In genomic region chr1:21839337-21840037, GRCh38 we compare ENCODE assay signal across 22 cellular contexts. TPM values are rescaled to one million over a fixed set of nuclear protein-coding genes. Genes with fewer than 3 reads are reported as not detected.
DNase-seq lines count a peak whose midpoint lies in the region; ATAC-seq, FAIRE-seq and TF ChIP-seq lines count a peak whose summit lies in the region.
"Had no signal": no experiment of that assay in that cellular context is flagged by ENCODE, and none has a peak within 500 bp of the region (broad histone marks: within the 10 kb centered on the region; RNA-seq: fewer than 3 reads in every experiment).

No MANE protein-coding gene starts in this region.

- H3K9me3 Mint-ChIP-seq in MCF 10A (ENCODE audit: unreplicated experiment), result peaks cover 9% of the 10 kb centered on the region
- H3K9me3 Mint-ChIP-seq: CD4-positive, alpha-beta T cell had no signal

- H3K27me3 ChIP-seq in mammary epithelial cell (ENCODE audit: insufficient read depth, low read length) (no peaks in the 10 kb centered on the region), RWPE2 (ENCODE audit: insufficient read depth, poor library complexity, severe bottlenecking) (no peaks in the 10 kb centered on the region), endothelial cell of umbilical vein (ENCODE audit: control insufficient read depth in 2 of 2, insufficient read depth in 2 of 2, low read length in 2 of 2) (no peaks in the 10 kb centered on the region), osteoblast (ENCODE audit: insufficient read depth, low read length) (no peaks in the 10 kb centered on the region), aorta (ENCODE audit: control insufficient read depth in 1 of 2, insufficient read depth in 2 of 2, low read length in 1 of 2) (no peaks in the 10 kb centered on the region)

- no peaks in the 10 kb centered on the region for H3K79me2 ChIP-seq in mammary epithelial cell (ENCODE audit: insufficient read depth, low read length)
- H3K79me2 ChIP-seq in endothelial cell of umbilical vein (ENCODE audit: control insufficient read depth, insufficient read depth, low read length), result peaks cover 23% of the 10 kb centered on the region
- H3K79me2 ChIP-seq in osteoblast (ENCODE audit: insufficient read depth, low read length), result no peaks in the 10 kb centered on the region

- TF ChIP-seq CTCF in mammary epithelial cell (conservative IDR thresholded peaks at IDR 0.05 in 1 of 2, IDR thresholded peaks at IDR 0.05 in 1 of 2; ENCODE audit: extremely low read depth in 1 of 2, insufficient read depth in 1 of 2, low read depth in 1 of 2, low read length in 2 of 2) (no peak), MCF 10A (IDR thresholded peaks at IDR 0.05; ENCODE audit: unreplicated experiment) (no peak), RWPE2 (IDR thresholded peaks at IDR 0.05; ENCODE audit: poor library complexity, severe bottlenecking) (no peak), endothelial cell of umbilical vein (IDR thresholded peaks at IDR 0.05; ENCODE audit: extremely low read depth in 1 of 2, insufficient read depth in 1 of 2, low read depth in 1 of 2, low read length in 2 of 2) (no peak), osteoblast (IDR thresholded peaks at IDR 0.05; ENCODE audit: extremely low read depth, low read depth, low read length) (no peak)

- peaks cover 20% of the 10 kb centered on the region for H3K36me3 ChIP-seq in mammary epithelial cell (ENCODE audit: insufficient read depth, low read length)
- peaks cover 36% of the 10 kb centered on the region for H3K36me3 ChIP-seq in RWPE2 (ENCODE audit: low read depth)
- H3K36me3 ChIP-seq in endothelial cell of umbilical vein (ENCODE audit: control insufficient read depth in 2 of 2, extremely low read depth in 1 of 2, insufficient read depth in 2 of 2, low read length in 2 of 2), result peaks cover 68 to 83% of the 10 kb centered on the region in 2 experiments
- H3K36me3 ChIP-seq in osteoblast (ENCODE audit: insufficient read depth, low read length), result peaks cover 90% of the 10 kb centered on the region
- peaks cover 0 to 26% of the 10 kb centered on the region in 2 donors for H3K36me3 ChIP-seq in aorta (ENCODE audit: control insufficient read depth in 1 of 2, insufficient read depth in 2 of 2, low read length in 1 of 2)

- no peaks in the 10 kb centered on the region for H3K27me3 Mint-ChIP-seq in MCF 10A (ENCODE audit: insufficient read depth, unreplicated experiment)
- H3K27me3 Mint-ChIP-seq: CD4-positive, alpha-beta T cell had no signal

- WGBS in mammary epithelial cell (ENCODE audit: low coverage, missing lambda C conversion rate), result 97% methylated on average over 12 of the region's 19 CpGs
- WGBS in aorta, 2 donors, result 90 to 92% methylated on average over 19 of the region's 19 CpGs

- no peak overlapping the region for H2AFZ ChIP-seq in mammary epithelial cell (ENCODE audit: low read depth, low read length)
- H2AFZ ChIP-seq in endothelial cell of umbilical vein (ENCODE audit: low read depth, low read length), result no peak overlapping the region
- no peak overlapping the region for H2AFZ ChIP-seq in osteoblast (ENCODE audit: low read length)

- CTCF ChIA-PET in mammary epithelial cell (lab: Charles Lee; ENCODE audit: low non-redundant PET) (no interaction called here), MCF 10A (lab: Yijun Ruan, JAX) (interaction anchor here (0.6 to 1.0 kb wide), 2 partner anchors 23 to 130 kb away, joined by 3 to 5 read pairs; no protein-coding TSS in a partner anchor), endothelial cell of umbilical vein (lab: Charles Lee) (no interaction called here)

- no peak overlapping the region for H3K4me3 Mint-ChIP-seq in MCF 10A (ENCODE audit: unreplicated experiment)
- H3K4me3 Mint-ChIP-seq: CD4-positive, alpha-beta T cell had no signal

- H3K9me1 ChIP-seq in endothelial cell of umbilical vein (replicated peaks; ENCODE audit: control insufficient read depth, extremely low read depth, insufficient read depth, low read length), result no peaks in the 10 kb centered on the region

- peak; percentile 61 for TF ChIP-seq POLR2A in endothelial cell of umbilical vein (IDR thresholded peaks at IDR 0.05; ENCODE audit: low read depth, low read length)

- POLR2A ChIA-PET in MCF 10A (lab: Yijun Ruan, JAX) (no interaction called here), endothelial cell of umbilical vein (lab: Charles Lee) (interaction anchor here (0.6 kb wide), 1 partner anchor 140 kb away, joined by 3 read pairs; no protein-coding TSS in a partner anchor)

- H3K4me2 ChIP-seq in mammary epithelial cell (ENCODE audit: insufficient read depth, low read depth, low read length), result no peak overlapping the region
- H3K4me2 ChIP-seq in endothelial cell of umbilical vein (ENCODE audit: insufficient read depth, low read length), result no peak overlapping the region
- H3K4me2 ChIP-seq in osteoblast (ENCODE audit: insufficient read depth, low read length), result no peak overlapping the region
- H3K4me2 ChIP-seq: A549 had no signal

- no peak for ATAC-seq in RWPE2 (ENCODE audit: low read depth)
- no peak for ATAC-seq in aorta (ENCODE audit: low FRiP score)
- ATAC-seq: A549, HCT116 had no signal

- H3K27ac ChIP-seq in mammary epithelial cell (ENCODE audit: insufficient read depth, low read depth, low read length) (no peak overlapping the region), RWPE2 (ENCODE audit: poor library complexity, severe bottlenecking) (no peak overlapping the region), endothelial cell of umbilical vein (ENCODE audit: insufficient read depth, low read depth, low read length) (no peak overlapping the region), osteoblast (ENCODE audit: low read depth, low read length) (no peak overlapping the region), aorta (ENCODE audit: low read depth in 1 of 2, low read length in 2 of 2) (no peak overlapping the region)
- H3K27ac ChIP-seq: 22Rv1, A549, C4-2B had no signal

- FAIRE-seq in endothelial cell of umbilical vein (lab: Jason Lieb, UNC), result no peak
- FAIRE-seq: A549, D721Med, G401.6, GM12891, HTR-8/SVneo had no signal

- dilution Hi-C loops in mammary epithelial cell (cut with HindIII; ENCODE audit: low sequenced_read_pairs), result loop anchor here (5.0 to 10.0 kb wide), 3 partner anchors 48 to 125 kb away; partner anchors contain the start of gene HSPG2
- dilution Hi-C loops in endothelial cell of umbilical vein (cut with MboI; ENCODE audit: extremely low pct_ligation_motif_present, low sequenced_read_pairs), result no loop called here

- BruUV-seq in mammary epithelial cell (replicated peaks; lab: Mats Ljungman, UMichigan), result TSS peak; percentile 70
- BruUV-seq in MCF 10A (replicated peaks; lab: Mats Ljungman, UMichigan), result no TSS peak
- TSS peak; percentile 63 for BruUV-seq in endothelial cell of umbilical vein (replicated peaks; lab: Mats Ljungman, UMichigan)

- peaks cover 82% of the 10 kb centered on the region for H3K36me3 Mint-ChIP-seq in MCF 10A (ENCODE audit: insufficient read depth, unreplicated experiment)

- H3K9ac ChIP-seq in mammary epithelial cell (ENCODE audit: insufficient read depth, low read length) (no peak overlapping the region), endothelial cell of umbilical vein (replicated peaks; ENCODE audit: extremely low read depth, insufficient read depth, low read length) (no peak overlapping the region)

- intact Hi-C loops in mammary epithelial cell (cut with micrococcal nuclease), result loop anchor here (10.0 kb wide), 1 partner anchor 55 kb away; the partner anchor contains the start of gene USP48
- intact Hi-C loops in MCF 10A (cut with micrococcal nuclease), result no loop called here
- intact Hi-C loops in endothelial cell of umbilical vein (cut with micrococcal nuclease), result no loop called here
- intact Hi-C loops in aorta (cut with DNase I), result no loop called here

- no peaks in the 10 kb centered on the region for H3K9me3 ChIP-seq in mammary epithelial cell (replicated peaks; ENCODE audit: insufficient read depth, low read length)
- H3K9me3 ChIP-seq in RWPE2 (ENCODE audit: severe bottlenecking), result no peaks in the 10 kb centered on the region
- H3K9me3 ChIP-seq in endothelial cell of umbilical vein (replicated peaks; ENCODE audit: control insufficient read depth, insufficient read depth, low read length), result no peaks in the 10 kb centered on the region
- no peaks in the 10 kb centered on the region for H3K9me3 ChIP-seq in osteoblast (ENCODE audit: low read depth, low read length)
- H3K9me3 ChIP-seq in aorta (ENCODE audit: control insufficient read depth, low read length), result no peaks in the 10 kb centered on the region
- H3K9me3 ChIP-seq: Caco-2 had no signal

- no peak overlapping the region for H3K27ac Mint-ChIP-seq in MCF 10A (ENCODE audit: low read depth, unreplicated experiment)
- H3K27ac Mint-ChIP-seq: CD4-positive, alpha-beta T cell had no signal

- no peaks in the 10 kb centered on the region for H3K4me1 Mint-ChIP-seq in MCF 10A (ENCODE audit: insufficient read depth, unreplicated experiment)

- no peak for DNase-seq in mammary epithelial cell
- no peak for DNase-seq in MCF 10A (ENCODE audit: unreplicated experiment)
- peak; percentile 61 for DNase-seq in RWPE2 (ENCODE audit: low spot score)
- DNase-seq in endothelial cell of umbilical vein (ENCODE audit: low read depth, low spot score), result no peak
- DNase-seq in osteoblast (ENCODE audit: insufficient read length, low spot score, missing footprints), result peak; percentile 76
- no peak for DNase-seq in NCI-H2196 (lab: John Stamatoyannopoulos, UW; ENCODE audit: unreplicated experiment)
- DNase-seq in GM19238 (ENCODE audit: insufficient read length, low spot score), result no peak
- DNase-seq in aorta, result no peak
- DNase-seq: AML-193; Caco-2; CD4-positive, alpha-beta T cell; GOT3; H7 had no signal

- H3K4me3 ChIP-seq in mammary epithelial cell (replicated peaks in 1 of 3; ENCODE audit: insufficient read depth in 1 of 3, low read depth in 2 of 3, low read length in 3 of 3), result no peak overlapping the region
- H3K4me3 ChIP-seq in RWPE2 (ENCODE audit: severe bottlenecking), result no peak overlapping the region
- H3K4me3 ChIP-seq in endothelial cell of umbilical vein (replicated peaks in 1 of 3; ENCODE audit: insufficient read depth in 1 of 3, low read depth in 1 of 3, low read length in 3 of 3), result no peak overlapping the region
- no peak overlapping the region for H3K4me3 ChIP-seq in osteoblast (ENCODE audit: insufficient read depth, low read length)
- no peak overlapping the region for H3K4me3 ChIP-seq in aorta (ENCODE audit: low read length in 2 of 2)
- H3K4me3 ChIP-seq: A549 had no signal

- H4K20me1 ChIP-seq in mammary epithelial cell (ENCODE audit: insufficient read depth, low read length) (no peaks in the 10 kb centered on the region), endothelial cell of umbilical vein (replicated peaks; ENCODE audit: control insufficient read depth, extremely low read depth, insufficient read depth, low read length) (no peaks in the 10 kb centered on the region), osteoblast (ENCODE audit: insufficient read depth, low read length) (peaks cover 35% of the 10 kb centered on the region)

- H3K4me1 ChIP-seq in mammary epithelial cell (ENCODE audit: insufficient read depth, low read length) (peaks cover 3% of the 10 kb centered on the region), RWPE2 (ENCODE audit: insufficient read depth, poor library complexity, severe bottlenecking) (no peaks in the 10 kb centered on the region), endothelial cell of umbilical vein (ENCODE audit: control insufficient read depth, extremely low read depth, insufficient read depth, low read length) (no peaks in the 10 kb centered on the region), osteoblast (ENCODE audit: insufficient read depth, low read length) (no peaks in the 10 kb centered on the region), aorta (ENCODE audit: control insufficient read depth in 1 of 2, insufficient read depth in 2 of 2, low read length in 2 of 2) (no peaks in the 10 kb centered on the region)
- H3K4me1 ChIP-seq: A549, Caco-2 had no signal

- in situ Hi-C loops in mammary epithelial cell (cut with MboI; ENCODE audit: low sequenced_read_pairs in 2 of 2), result no loop called here

RNA-seq across cellular contexts. Expression of gene LDLRAD2, which starts 27.4 kb away (rescaled TPM):
- not detected for total RNA-seq in mammary epithelial cell
- not detected for polyA plus RNA-seq in mammary epithelial cell
- not detected for polyA minus RNA-seq in mammary epithelial cell
- not detected in 2 replicates for total RNA-seq in MCF 10A (2022)
- 0.42 and 0.44 TPM in 2 replicates for total RNA-seq in endothelial cell of umbilical vein
- polyA plus RNA-seq in endothelial cell of umbilical vein, result not detected in 2 replicates
- polyA plus RNA-seq in endothelial cell of umbilical vein (2011; cell fraction: cytosol; rRNA removed), result 0.01 and 0.04 TPM in 2 replicates
- polyA plus RNA-seq in endothelial cell of umbilical vein (2011; cell fraction: nucleus; rRNA removed), result 0.05 and 0.17 TPM in 2 replicates
- polyA plus RNA-seq in endothelial cell of umbilical vein (2012), result 141 and 334 TPM in 2 replicates
- not detected in 2 replicates for polyA minus RNA-seq in endothelial cell of umbilical vein
- not detected for polyA minus RNA-seq in endothelial cell of umbilical vein (2011; cell fraction: cytosol; rRNA and poly(A)+ RNA removed)
- polyA minus RNA-seq in endothelial cell of umbilical vein (2011; cell fraction: nucleus; rRNA and poly(A)+ RNA removed), result not detected in 2 replicates
- total RNA-seq in osteoblast, result not detected in 2 replicates
- total RNA-seq in aorta, result under 1 TPM; 0.15 to 0.42 TPM
- 1 to 10 TPM; 1.8 to 9.0 TPM for polyA plus RNA-seq in aorta
- total RNA-seq: Caco-2; CD4-positive, alpha-beta T cell had no signal
- polyA plus RNA-seq: BJ had no signal

RNA-seq across cellular contexts. Expression of gene USP48, which starts 56.5 kb away (rescaled TPM):
- total RNA-seq in mammary epithelial cell (10 to 100 TPM; 33.3 to 53.5 TPM), MCF 10A (2022) (60.2 and 64.8 TPM in 2 replicates), endothelial cell of umbilical vein (146 and 149 TPM in 2 replicates), osteoblast (50.1 and 52.5 TPM in 2 replicates), aorta (10 to 100 TPM; 52.4 to 90.1 TPM)
- polyA plus RNA-seq in mammary epithelial cell (14.0 TPM), endothelial cell of umbilical vein (18.5 and 27.2 TPM in 2 replicates), aorta (10 to 100 TPM; 16.2 to 34.1 TPM)
- polyA minus RNA-seq in mammary epithelial cell (25.0 TPM), endothelial cell of umbilical vein (76.2 and 79.0 TPM in 2 replicates)
- 33.6 and 34.2 TPM in 2 replicates for polyA plus RNA-seq in endothelial cell of umbilical vein (2011; cell fraction: cytosol; rRNA removed)
- 135 and 168 TPM in 2 replicates for polyA plus RNA-seq in endothelial cell of umbilical vein (2011; cell fraction: nucleus; rRNA removed)
- polyA plus RNA-seq in endothelial cell of umbilical vein (2012), result 73.6 and 92.2 TPM in 2 replicates
- polyA minus RNA-seq in endothelial cell of umbilical vein (2011; cell fraction: cytosol; rRNA and poly(A)+ RNA removed), result 15.6 TPM
- 124 and 167 TPM in 2 replicates for polyA minus RNA-seq in endothelial cell of umbilical vein (2011; cell fraction: nucleus; rRNA and poly(A)+ RNA removed)

Comparison
In these comparisons a context has a peak if more than half of its experiments do, and no peak if none do; other contexts are left out.
1. DNase-seq: peak in RWPE2 (single experiment) and osteoblast (single experiment); none in mammary epithelial cell (single experiment), MCF 10A (single experiment), endothelial cell of umbilical vein (single experiment), NCI-H2196 (single experiment), GM19238 (single experiment) and aorta (0 of 2).